ENCODE assay signal across 1 cellular context in genomic region chr12:57001448-57001906, GRCh38.
TF ChIP-seq lines count a peak whose summit lies in the region.

No MANE protein-coding gene starts in this region.

TF ChIP-seq in K562, 482 proteins besides CTCF, POLR2A, EP300 and RAD21 (continued from another document and continues in another):
- TF ChIP-seq ZNF512 (tag; IDR thresholded peaks at IDR 0.05) (no peak), DPF2 (IDR thresholded peaks at IDR 0.05) (0 out of 2 replicates have a peak, but pooled peaks have one; percentile 25), ZFP1 (CRISPR knock-in tag; IDR thresholded peaks at IDR 0.05) (no peak), PHF20 (IDR thresholded peaks at IDR 0.05; ENCODE audit: partially characterized antibody) (no peak), PRMT5 (CRISPR knock-in tag; IDR thresholded peaks at IDR 0.05) (no peak), STAT5B (CRISPR knock-in tag; IDR thresholded peaks at IDR 0.05) (no peak), HCFC1 (IDR thresholded peaks at IDR 0.05; ENCODE audit: low read depth, low read length) (no peak), ZFP91 (CRISPR knock-in tag; IDR thresholded peaks at IDR 0.05) (no peak), SIN3A (IDR thresholded peaks at IDR 0.05; ENCODE audit: borderline replicate concordance in 2 of 2, control insufficient read depth in 1 of 2, low read depth in 2 of 2, low read length in 2 of 2) (no peak), KLF10 (CRISPR knock-in tag; IDR thresholded peaks at IDR 0.05) (no peak), POU5F1 (IDR thresholded peaks at IDR 0.05; ENCODE audit: borderline replicate concordance, low read depth, low read length, partially characterized antibody) (no peak), NR3C1 (CRISPR knock-in tag; IDR thresholded peaks at IDR 0.05) (no peak), HMGN3 (IDR thresholded peaks at IDR 0.05; ENCODE audit: borderline replicate concordance, extremely low read depth, insufficient read length, low read depth, low read length) (no peak), HDAC1 (IDR thresholded peaks at IDR 0.05) (peak in 1 of 2 experiments; percentile 54; a peak in 1 of 4 replicates), CGGBP1 (CRISPR knock-in tag; IDR thresholded peaks at IDR 0.05) (no peak), CBFA2T2 (conservative IDR thresholded peaks at IDR 0.05) (no peak), TBP (optimal IDR thresholded peaks at IDR 0.05; ENCODE audit: low read depth, low read length) (no peak), ARHGAP35 (IDR thresholded peaks at IDR 0.05; ENCODE audit: partially characterized antibody) (no peak), HMBOX1 (IDR thresholded peaks at IDR 0.05) (peak; percentile 88), PHB2 (IDR thresholded peaks at IDR 0.05; ENCODE audit: low read depth) (no peak), SOX6 (IDR thresholded peaks at IDR 0.05) (peak; percentile 46; the same call in 1 of the 2 replicates), DIDO1 (tag; IDR thresholded peaks at IDR 0.05; ENCODE audit: low read depth) (no peak), TAF7 (tag; IDR thresholded peaks at IDR 0.05) (no peak), XRCC4 (IDR thresholded peaks at IDR 0.05; ENCODE audit: extremely low read depth, insufficient read depth, insufficient read length) (no peak), SMAD2 (IDR thresholded peaks at IDR 0.05; ENCODE audit: low read depth, low read length) (no peak), L3MBTL2 (IDR thresholded peaks at IDR 0.05) (peak; percentile 43; the same call in 1 of the 2 replicates), GMEB1 (CRISPR knock-in tag; IDR thresholded peaks at IDR 0.05) (no peak), ZNF740 (CRISPR knock-in tag; IDR thresholded peaks at IDR 0.05) (no peak), ZNF740 (tag; IDR thresholded peaks at IDR 0.05) (no peak), HOMEZ (CRISPR knock-in tag; IDR thresholded peaks at IDR 0.05) (no peak), ZBTB40 (IDR thresholded peaks at IDR 0.05) (no peak), ZBTB40 (CRISPR knock-in tag; IDR thresholded peaks at IDR 0.05) (no peak), POLR2AphosphoS5 (IDR thresholded peaks at IDR 0.05; ENCODE audit: control insufficient read depth, insufficient read depth, low read depth, low read length) (no peak), XRCC5 (IDR thresholded peaks at IDR 0.05; ENCODE audit: low read depth, low read length) (peak; percentile 66; the same call in 1 of the 2 replicates), SMARCC2 (IDR thresholded peaks at IDR 0.05; ENCODE audit: low read depth) (no peak), NCOA1 (IDR thresholded peaks at IDR 0.05; ENCODE audit: low read depth) (no peak), RBBP5 (IDR thresholded peaks at IDR 0.05; ENCODE audit: borderline replicate concordance, insufficient read depth, low read length, poor library complexity, severe bottlenecking) (no peak), HBP1 (CRISPR knock-in tag; IDR thresholded peaks at IDR 0.05) (no peak), SIX5 (IDR thresholded peaks at IDR 0.05; ENCODE audit: borderline replicate concordance in 1 of 2, insufficient read depth in 1 of 2, low read depth in 1 of 2, low read length in 2 of 2) (no peak), CBX1 (IDR thresholded peaks at IDR 0.05; ENCODE audit: low read depth) (no peak), CREB3 (tag; conservative IDR thresholded peaks at IDR 0.05; ENCODE audit: low read depth) (no peak)
